1 cellular context compared by ENCODE assay signal in the genomic region with DNA sequence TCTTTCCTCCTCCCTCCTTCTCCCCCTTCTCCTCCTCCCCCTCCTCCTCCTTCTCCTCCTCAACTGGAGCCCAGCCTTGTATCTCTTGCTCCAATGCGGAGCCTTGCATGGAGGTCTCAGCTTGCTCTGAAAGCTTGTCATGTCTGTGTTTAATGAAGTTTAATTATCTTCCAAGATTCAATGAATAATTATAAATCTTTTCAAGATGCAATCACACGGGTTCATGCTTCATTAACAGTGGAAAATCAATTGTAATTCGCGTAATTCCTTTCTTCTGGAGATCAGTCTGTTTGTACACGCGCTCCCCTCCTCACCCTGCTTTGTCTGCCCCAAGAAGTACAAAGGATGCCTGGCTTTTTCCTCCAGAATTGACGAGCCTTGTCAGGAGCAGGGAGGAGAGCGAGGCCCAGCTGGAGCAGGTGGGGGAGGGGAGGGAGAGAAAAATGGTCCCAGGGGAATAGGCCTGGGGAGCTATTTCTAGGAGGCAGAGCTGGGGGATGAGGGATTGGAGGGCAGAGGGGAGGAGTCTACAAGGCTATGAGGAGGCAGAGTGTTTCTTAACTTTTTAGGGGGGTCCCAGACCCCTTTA.
TF ChIP-seq lines count a peak whose summit lies in the region.

No MANE protein-coding gene starts in this region.

TF ChIP-seq in GM23338, 12 proteins besides CTCF, POLR2A, EP300 and RAD21 (continued from another document):
- TF ChIP-seq, protein P1, sequence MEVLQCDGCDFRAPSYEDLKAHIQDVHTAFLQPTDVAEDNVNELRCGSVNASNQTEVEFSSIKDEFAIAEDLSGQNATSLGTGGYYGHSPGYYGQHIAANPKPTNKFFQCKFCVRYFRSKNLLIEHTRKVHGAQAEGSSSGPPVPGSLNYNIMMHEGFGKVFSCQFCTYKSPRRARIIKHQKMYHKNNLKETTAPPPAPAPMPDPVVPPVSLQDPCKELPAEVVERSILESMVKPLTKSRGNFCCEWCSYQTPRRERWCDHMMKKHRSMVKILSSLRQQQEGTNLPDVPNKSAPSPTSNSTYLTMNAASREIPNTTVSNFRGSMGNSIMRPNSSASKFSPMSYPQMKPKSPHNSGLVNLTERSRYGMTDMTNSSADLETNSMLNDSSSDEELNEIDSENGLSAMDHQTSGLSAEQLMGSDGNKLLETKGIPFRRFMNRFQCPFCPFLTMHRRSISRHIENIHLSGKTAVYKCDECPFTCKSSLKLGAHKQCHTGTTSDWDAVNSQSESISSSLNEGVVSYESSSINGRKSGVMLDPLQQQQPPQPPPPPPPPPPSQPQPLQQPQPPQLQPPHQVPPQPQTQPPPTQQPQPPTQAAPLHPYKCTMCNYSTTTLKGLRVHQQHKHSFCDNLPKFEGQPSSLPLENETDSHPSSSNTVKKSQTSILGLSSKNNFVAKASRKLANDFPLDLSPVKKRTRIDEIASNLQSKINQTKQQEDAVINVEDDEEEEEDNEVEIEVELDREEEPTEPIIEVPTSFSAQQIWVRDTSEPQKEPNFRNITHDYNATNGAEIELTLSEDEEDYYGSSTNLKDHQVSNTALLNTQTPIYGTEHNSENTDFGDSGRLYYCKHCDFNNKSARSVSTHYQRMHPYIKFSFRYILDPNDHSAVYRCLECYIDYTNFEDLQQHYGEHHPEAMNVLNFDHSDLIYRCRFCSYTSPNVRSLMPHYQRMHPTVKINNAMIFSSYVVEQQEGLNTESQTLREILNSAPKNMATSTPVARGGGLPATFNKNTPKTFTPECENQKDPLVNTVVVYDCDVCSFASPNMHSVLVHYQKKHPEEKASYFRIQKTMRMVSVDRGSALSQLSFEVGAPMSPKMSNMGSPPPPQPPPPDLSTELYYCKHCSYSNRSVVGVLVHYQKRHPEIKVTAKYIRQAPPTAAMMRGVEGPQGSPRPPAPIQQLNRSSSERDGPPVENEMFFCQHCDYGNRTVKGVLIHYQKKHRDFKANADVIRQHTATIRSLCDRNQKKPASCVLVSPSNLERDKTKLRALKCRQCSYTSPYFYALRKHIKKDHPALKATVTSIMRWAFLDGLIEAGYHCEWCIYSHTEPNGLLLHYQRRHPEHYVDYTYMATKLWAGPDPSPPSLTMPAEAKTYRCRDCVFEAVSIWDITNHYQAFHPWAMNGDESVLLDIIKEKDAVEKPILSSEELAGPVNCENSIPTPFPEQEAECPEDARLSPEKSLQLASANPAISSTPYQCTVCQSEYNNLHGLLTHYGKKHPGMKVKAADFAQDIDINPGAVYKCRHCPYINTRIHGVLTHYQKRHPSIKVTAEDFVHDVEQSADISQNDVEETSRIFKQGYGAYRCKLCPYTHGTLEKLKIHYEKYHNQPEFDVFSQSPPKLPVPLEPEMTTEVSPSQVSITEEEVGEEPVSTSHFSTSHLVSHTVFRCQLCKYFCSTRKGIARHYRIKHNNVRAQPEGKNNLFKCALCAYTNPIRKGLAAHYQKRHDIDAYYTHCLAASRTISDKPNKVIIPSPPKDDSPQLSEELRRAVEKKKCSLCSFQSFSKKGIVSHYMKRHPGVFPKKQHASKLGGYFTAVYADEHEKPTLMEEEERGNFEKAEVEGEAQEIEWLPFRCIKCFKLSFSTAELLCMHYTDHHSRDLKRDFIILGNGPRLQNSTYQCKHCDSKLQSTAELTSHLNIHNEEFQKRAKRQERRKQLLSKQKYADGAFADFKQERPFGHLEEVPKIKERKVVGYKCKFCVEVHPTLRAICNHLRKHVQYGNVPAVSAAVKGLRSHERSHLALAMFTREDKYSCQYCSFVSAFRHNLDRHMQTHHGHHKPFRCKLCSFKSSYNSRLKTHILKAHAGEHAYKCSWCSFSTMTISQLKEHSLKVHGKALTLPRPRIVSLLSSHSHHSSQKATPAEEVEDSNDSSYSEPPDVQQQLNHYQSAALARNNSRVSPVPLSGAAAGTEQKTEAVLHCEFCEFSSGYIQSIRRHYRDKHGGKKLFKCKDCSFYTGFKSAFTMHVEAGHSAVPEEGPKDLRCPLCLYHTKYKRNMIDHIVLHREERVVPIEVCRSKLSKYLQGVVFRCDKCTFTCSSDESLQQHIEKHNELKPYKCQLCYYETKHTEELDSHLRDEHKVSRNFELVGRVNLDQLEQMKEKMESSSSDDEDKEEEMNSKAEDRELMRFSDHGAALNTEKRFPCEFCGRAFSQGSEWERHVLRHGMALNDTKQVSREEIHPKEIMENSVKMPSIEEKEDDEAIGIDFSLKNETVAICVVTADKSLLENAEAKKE (CRISPR knock-in tag; IDR thresholded peaks at IDR 0.05), result no peak
- no peak for TF ChIP-seq STAT1 (IDR thresholded peaks at IDR 0.05; ENCODE audit: unreplicated experiment)
- TF ChIP-seq EZH2 (IDR thresholded peaks at IDR 0.05; ENCODE audit: low read depth, unreplicated experiment), result no peak
